Comparison of ENCODE assay signal across 13 cellular contexts in genomic region chr4:183738081-183738673, GRCh38.
DNase-seq lines count a peak whose midpoint lies in the region; ATAC-seq and TF ChIP-seq lines count a peak whose summit lies in the region.
"Had no signal": no experiment of that assay in that cellular context is flagged by ENCODE, and none has a peak within 500 bp of the region (broad histone marks: within the 10 kb centered on the region; RNA-seq: fewer than 3 reads in every experiment).

No MANE protein-coding gene starts in this region.

- peak overlapping the region; percentile 46 for H3K27ac ChIP-seq in RWPE2 (ENCODE audit: poor library complexity, severe bottlenecking)
- no peak overlapping the region for H3K27ac ChIP-seq in left lung
- H3K27ac ChIP-seq in SK-N-SH (ENCODE audit: low read depth in 2 of 2, low read length in 1 of 2), result no peak overlapping the region
- H3K27ac ChIP-seq: ascending aorta, upper lobe of right lung had no signal

- no peaks in the 10 kb centered on the region for H3K79me2 ChIP-seq in SK-N-SH (ENCODE audit: insufficient read depth)

- no peak overlapping the region for H2AFZ ChIP-seq in SK-N-SH (ENCODE audit: low read depth)

- no peak overlapping the region for H3K4me3 ChIP-seq in RWPE2 (ENCODE audit: severe bottlenecking)
- no peak overlapping the region for H3K4me3 ChIP-seq in left lung
- H3K4me3 ChIP-seq in SK-N-SH (ENCODE audit: low read depth in 2 of 2, low read length in 1 of 2), result no peak overlapping the region
- H3K4me3 ChIP-seq: ascending aorta, lung, upper lobe of right lung had no signal

- no peaks in the 10 kb centered on the region for H3K36me3 ChIP-seq in RWPE2 (ENCODE audit: low read depth)
- no peaks in the 10 kb centered on the region for H3K36me3 ChIP-seq in left lung
- H3K36me3 ChIP-seq in SK-N-SH (replicated peaks in 1 of 2; ENCODE audit: control insufficient read depth in 1 of 2, insufficient read depth in 2 of 2, low read length in 1 of 2), result no peaks in the 10 kb centered on the region
- H3K36me3 ChIP-seq: ascending aorta, upper lobe of right lung had no signal

- H3K9me3 Mint-ChIP-seq in nephron progenitor cell, result peaks cover 8% of the 10 kb centered on the region

- CTCF ChIA-PET in SK-N-SH (lab: Yijun Ruan, JAX), result no interaction called here

- H3K27me3 Mint-ChIP-seq in nephron progenitor cell (ENCODE audit: low read depth, poor library complexity), result peaks cover 9% of the 10 kb centered on the region

- no peaks in the 10 kb centered on the region for H3K36me3 Mint-ChIP-seq in nephron progenitor cell (ENCODE audit: low read depth)

- no peak overlapping the region for H3K4me2 ChIP-seq in SK-N-SH

- POLR2A ChIA-PET in SK-N-SH (lab: Yijun Ruan, JAX), result no interaction called here

- H4K20me1 ChIP-seq in SK-N-SH (ENCODE audit: insufficient read depth), result no peaks in the 10 kb centered on the region

- no peak overlapping the region for H3K9ac ChIP-seq in SK-N-SH

- intact Hi-C loops in left lung (cut with DNase I), result no loop called here
- intact Hi-C loops in posterior vena cava (cut with DNase I), result no loop called here

- ATAC-seq in HG02884 (IDR thresholded peaks at IDR 0.05; ENCODE audit: unreplicated experiment), result peak; percentile 57
- ATAC-seq in RWPE2 (ENCODE audit: low read depth), result peak; percentile 93
- ATAC-seq in left lung, result peak; percentile 35
- ATAC-seq in HG03196 (IDR thresholded peaks at IDR 0.05; ENCODE audit: unreplicated experiment), result no peak
- ATAC-seq: upper lobe of right lung had no signal

- H3K4me3 Mint-ChIP-seq in nephron progenitor cell, result no peak overlapping the region

- peaks cover 3% of the 10 kb centered on the region for H3F3A ChIP-seq in SK-N-SH (replicated peaks; ENCODE audit: insufficient read depth)

- H3K9me2 ChIP-seq in SK-N-SH, result no peaks in the 10 kb centered on the region

- TF ChIP-seq RAD21 in SK-N-SH (IDR thresholded peaks at IDR 0.05; ENCODE audit: low read length), result no peak

- peaks cover 13% of the 10 kb centered on the region for H3K4me1 ChIP-seq in RWPE2 (ENCODE audit: insufficient read depth, poor library complexity, severe bottlenecking)
- no peaks in the 10 kb centered on the region for H3K4me1 ChIP-seq in left lung
- no peaks in the 10 kb centered on the region for H3K4me1 ChIP-seq in SK-N-SH (ENCODE audit: control insufficient read depth in 1 of 2, insufficient read depth in 2 of 2, low read depth in 1 of 2, low read length in 1 of 2)
- H3K4me1 ChIP-seq: ascending aorta, upper lobe of right lung had no signal

- H3K9me3 ChIP-seq in RWPE2 (ENCODE audit: severe bottlenecking) (no peaks in the 10 kb centered on the region), left lung (no peaks in the 10 kb centered on the region), SK-N-SH (no peaks in the 10 kb centered on the region)
- H3K9me3 ChIP-seq: ascending aorta, upper lobe of right lung had no signal

- H3K27me3 ChIP-seq in RWPE2 (ENCODE audit: insufficient read depth, poor library complexity, severe bottlenecking) (no peaks in the 10 kb centered on the region), left lung (no peaks in the 10 kb centered on the region), SK-N-SH (ENCODE audit: insufficient read depth) (no peaks in the 10 kb centered on the region)
- H3K27me3 ChIP-seq: ascending aorta, upper lobe of right lung had no signal

- TF ChIP-seq EP300 in SK-N-SH (IDR thresholded peaks at IDR 0.05; ENCODE audit: borderline replicate concordance in 1 of 2, low read depth in 1 of 2, low read length in 1 of 2), result no peak

- TF ChIP-seq CTCF in RWPE2 (IDR thresholded peaks at IDR 0.05; ENCODE audit: poor library complexity, severe bottlenecking) (no peak), left lung (IDR thresholded peaks at IDR 0.05) (no peak), nephron progenitor cell (IDR thresholded peaks at IDR 0.05) (no peak), SK-N-SH (IDR thresholded peaks at IDR 0.05) (no peak)

- H3K27ac Mint-ChIP-seq in nephron progenitor cell, result no peak overlapping the region

- H3K4me1 Mint-ChIP-seq in nephron progenitor cell, result no peaks in the 10 kb centered on the region

- 52% methylated on average over 10 of the region's 10 CpGs for WGBS in SK-N-SH (ENCODE audit: low lambda C conversion rate)

- DNase-seq in GM03348 (ENCODE audit: low spot score) (peak; percentile 47), RWPE2 (ENCODE audit: low spot score) (no peak), left lung (no peak), nephron progenitor cell (no peak), SK-N-SH (no peak), posterior vena cava (ENCODE audit: low spot score) (no peak)
- DNase-seq: AML-193, NCI-H1417 treated with DMSO at 0.1 percent for 48 hours, upper lobe of right lung had no signal

TF ChIP-seq in SK-N-SH, 30 proteins besides CTCF, POLR2A, EP300 and RAD21:
- TF ChIP-seq MAX (IDR thresholded peaks at IDR 0.05; ENCODE audit: low read depth), result no peak
- TF ChIP-seq IRF3 (IDR thresholded peaks at IDR 0.05; ENCODE audit: low read depth, low read length), result no peak
- no peak for TF ChIP-seq JUND (IDR thresholded peaks at IDR 0.05)
- no peak for TF ChIP-seq NRF1 (IDR thresholded peaks at IDR 0.05; ENCODE audit: low read depth, low read length)
- TF ChIP-seq MEF2A (IDR thresholded peaks at IDR 0.05; ENCODE audit: borderline replicate concordance, low read depth), result no peak
- no peak for TF ChIP-seq POLR2AphosphoS5 (IDR thresholded peaks at IDR 0.05; ENCODE audit: low read depth, low read length)
- no peak for TF ChIP-seq TCF12 (IDR thresholded peaks at IDR 0.05)
